In the genomic region with DNA sequence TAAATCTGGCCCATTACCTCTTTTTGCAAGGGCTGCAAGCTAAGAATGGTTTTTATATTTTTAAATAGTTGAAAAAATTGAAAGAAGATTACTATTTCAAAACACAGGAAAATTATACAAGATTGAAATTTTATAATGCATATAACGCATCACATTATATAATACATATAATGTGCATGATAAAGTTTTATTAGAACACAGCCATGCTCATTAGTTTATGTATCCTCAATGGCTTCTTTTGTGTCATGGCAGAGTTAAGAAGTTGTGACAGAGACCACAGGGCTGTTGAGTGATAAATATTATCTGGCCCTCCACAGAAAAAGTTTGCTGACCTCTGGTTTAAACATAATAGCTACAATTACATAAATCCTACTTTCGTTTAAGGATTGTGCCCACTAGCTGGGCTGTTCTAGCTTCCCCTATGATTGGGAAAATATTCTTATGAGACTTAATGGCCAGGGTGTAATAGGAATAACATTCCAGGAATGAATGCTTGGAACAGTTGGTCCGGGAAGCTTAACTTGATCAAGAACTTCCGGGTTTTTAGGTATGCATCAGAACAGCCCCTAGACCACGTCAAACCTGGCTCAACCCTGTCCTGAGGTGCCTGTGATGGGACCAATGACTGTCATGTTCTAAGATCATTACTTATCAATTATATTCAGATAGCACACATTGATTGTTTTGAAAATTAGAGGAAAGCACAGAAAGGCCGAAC, we compare ENCODE assay signal across 20 cellular contexts.
DNase-seq lines count a peak whose midpoint lies in the region; ATAC-seq and TF ChIP-seq lines count a peak whose summit lies in the region.
"Had no signal": no experiment of that assay in that cellular context is flagged by ENCODE, and none has a peak within 500 bp of the region (broad histone marks: within the 10 kb centered on the region; RNA-seq: fewer than 3 reads in every experiment).

No MANE protein-coding gene starts in this region.

- H3K27ac Mint-ChIP-seq in HFFc6: no peak overlapping the region
- H3K27ac Mint-ChIP-seq: CD4-positive, alpha-beta memory T cell had no signal

- no peak overlapping the region for H3K4me3 ChIP-seq in AG10803 (ENCODE audit: low read length)
- no peak overlapping the region for H3K4me3 ChIP-seq in psoas muscle
- H3K4me3 ChIP-seq: BLaER1, GM23248, HAP-1, SK-N-MC had no signal

- H3K36me3 Mint-ChIP-seq in HFFc6 (ENCODE audit: low read depth): no peaks in the 10 kb centered on the region
- H3K36me3 Mint-ChIP-seq: CD4-positive, alpha-beta memory T cell had no signal

- intact Hi-C loops in psoas muscle (cut with DNase I): no loop called here

- no peak for ATAC-seq in psoas muscle
- no peak for ATAC-seq in GM19351 (IDR thresholded peaks at IDR 0.05; ENCODE audit: unreplicated experiment)
- no peak for ATAC-seq in GM18511 (IDR thresholded peaks at IDR 0.05; ENCODE audit: unreplicated experiment)

- H3K27me3 Mint-ChIP-seq in HFFc6 (ENCODE audit: insufficient read depth): peaks cover 23% of the 10 kb centered on the region
- H3K27me3 Mint-ChIP-seq: CD4-positive, alpha-beta memory T cell had no signal

- peaks cover 0 to 74% of the 10 kb centered on the region in 2 donors for H3K36me3 ChIP-seq in psoas muscle (ENCODE audit: insufficient read depth in 1 of 2, low read depth in 1 of 2)
- H3K36me3 ChIP-seq: BLaER1, HAP-1 had no signal

- H3K4me1 Mint-ChIP-seq in HFFc6 (ENCODE audit: low read depth): peaks cover 10% of the 10 kb centered on the region; the same call in 1 of the 2 replicates
- H3K4me1 Mint-ChIP-seq: CD4-positive, alpha-beta memory T cell had no signal

- no peak overlapping the region for H3K4me3 Mint-ChIP-seq in HFFc6
- H3K4me3 Mint-ChIP-seq: CD4-positive, alpha-beta memory T cell had no signal

- H3K4me1 ChIP-seq in psoas muscle: no peaks in the 10 kb centered on the region
- H3K4me1 ChIP-seq: HAP-1 had no signal

- no peaks in the 10 kb centered on the region for H3K27me3 ChIP-seq in psoas muscle (ENCODE audit: insufficient read depth in 3 of 3, low read length in 2 of 3)
- H3K27me3 ChIP-seq: BLaER1 had no signal

- WGBS in psoas muscle, 3 donors: 51 to 59% (median 59%) methylated on average over 6 of the region's 6 CpGs

- TF ChIP-seq CTCF in AG10803 (conservative IDR thresholded peaks at IDR 0.05; ENCODE audit: low read length) (no peak), psoas muscle (IDR thresholded peaks at IDR 0.05) (no peak), HFFc6 (IDR thresholded peaks at IDR 0.05) (no peak)

- no peaks in the 10 kb centered on the region for H3K9me3 Mint-ChIP-seq in HFFc6
- H3K9me3 Mint-ChIP-seq: CD4-positive, alpha-beta memory T cell had no signal

- DNase-seq in AG10803 (ENCODE audit: low read depth) (peak; percentile 32), LHCN-M2 (ENCODE audit: low read depth) (peak; percentile 31), hepatic stellate cell (ENCODE audit: low spot score) (peak; percentile 5), psoas muscle (no peak), HFFc6 (no peak), retina (no peak)
- DNase-seq: 8988T; CD4-positive, alpha-beta memory T cell; GM23248; NCI-H1105 treated with DMSO at 0.1 percent for 48 hours; NCI-H1694; NCI-H2081 treated with DMSO at 0.1 percent for 48 hours; NCI-H446 treated with DMSO at 0.1 percent for 48 hours; NCI-H748 treated with DMSO at 0.1 percent for 48 hours; SHP77 had no signal

- H3K27ac ChIP-seq in psoas muscle: peak overlapping the region; percentile 67
- H3K27ac ChIP-seq: BLaER1, GM23248, SK-N-MC had no signal

- H3K9me3 ChIP-seq in psoas muscle: no peaks in the 10 kb centered on the region
- H3K9me3 ChIP-seq: BLaER1, HAP-1 had no signal

Comparison
In these comparisons a context has a peak if more than half of its experiments do, and no peak if none do; other contexts are left out.
1. DNase-seq: peak in AG10803 (single experiment), LHCN-M2 (single experiment) and hepatic stellate cell (single experiment); none in psoas muscle (0 of 2), HFFc6 (single experiment) and retina (single experiment).